1 cellular context compared by ENCODE assay signal in the genomic region with DNA sequence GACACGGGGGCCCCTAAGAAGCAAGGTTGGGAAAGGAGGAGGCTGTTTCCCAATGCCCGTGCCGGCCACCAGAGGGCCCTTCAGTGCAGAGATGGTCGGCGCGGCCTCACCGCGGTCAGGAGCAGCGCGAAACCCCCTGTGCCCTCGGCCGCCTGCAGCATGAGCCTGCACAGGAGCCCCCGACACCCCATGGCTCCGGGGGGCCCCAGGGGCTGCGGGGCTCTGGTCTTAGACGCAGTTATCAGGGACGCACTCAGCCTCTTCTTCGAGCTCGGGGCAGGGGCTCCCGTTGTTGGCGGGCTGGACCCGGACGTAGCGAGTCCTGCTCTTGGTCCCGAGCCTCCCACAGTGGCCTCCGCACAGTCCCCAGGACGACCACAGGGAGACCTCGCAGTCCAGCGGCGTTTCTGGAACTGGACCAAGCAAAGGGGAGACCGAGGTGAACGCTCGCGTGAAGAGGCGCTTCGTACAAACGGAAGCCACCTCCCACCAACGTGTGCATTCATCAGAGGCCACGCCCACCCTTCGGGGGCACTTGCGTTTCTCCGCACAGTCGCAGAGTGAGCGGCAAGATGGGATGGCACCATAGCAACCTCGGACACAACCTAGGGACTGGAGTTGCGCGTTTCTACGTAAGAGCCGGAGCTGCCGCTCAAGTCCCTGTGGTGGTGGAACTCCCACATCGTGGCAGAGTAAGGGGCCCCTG.
A peak's percentile ranks its signal among the peaks of the same experiment; 100 is the strongest.
TF ChIP-seq lines count a peak whose summit lies in the region.

No MANE protein-coding gene starts in this region.

TF ChIP-seq in HepG2, 621 proteins besides CTCF, POLR2A, EP300 and RAD21 (continued from another document and continues in another):
- TF ChIP-seq ZNF333 (CRISPR knock-in tag; IDR thresholded peaks at IDR 0.05; ENCODE audit: borderline replicate concordance) = no peak
- TF ChIP-seq, protein P1, sequence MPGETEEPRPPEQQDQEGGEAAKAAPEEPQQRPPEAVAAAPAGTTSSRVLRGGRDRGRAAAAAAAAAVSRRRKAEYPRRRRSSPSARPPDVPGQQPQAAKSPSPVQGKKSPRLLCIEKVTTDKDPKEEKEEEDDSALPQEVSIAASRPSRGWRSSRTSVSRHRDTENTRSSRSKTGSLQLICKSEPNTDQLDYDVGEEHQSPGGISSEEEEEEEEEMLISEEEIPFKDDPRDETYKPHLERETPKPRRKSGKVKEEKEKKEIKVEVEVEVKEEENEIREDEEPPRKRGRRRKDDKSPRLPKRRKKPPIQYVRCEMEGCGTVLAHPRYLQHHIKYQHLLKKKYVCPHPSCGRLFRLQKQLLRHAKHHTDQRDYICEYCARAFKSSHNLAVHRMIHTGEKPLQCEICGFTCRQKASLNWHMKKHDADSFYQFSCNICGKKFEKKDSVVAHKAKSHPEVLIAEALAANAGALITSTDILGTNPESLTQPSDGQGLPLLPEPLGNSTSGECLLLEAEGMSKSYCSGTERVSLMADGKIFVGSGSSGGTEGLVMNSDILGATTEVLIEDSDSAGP (CRISPR knock-in tag; IDR thresholded peaks at IDR 0.05; ENCODE audit: borderline replicate concordance) = peak; percentile 64; the same call in 1 of the 2 replicates
- no peak for TF ChIP-seq MEF2D (CRISPR knock-in tag; IDR thresholded peaks at IDR 0.05)
- TF ChIP-seq, protein P2, sequence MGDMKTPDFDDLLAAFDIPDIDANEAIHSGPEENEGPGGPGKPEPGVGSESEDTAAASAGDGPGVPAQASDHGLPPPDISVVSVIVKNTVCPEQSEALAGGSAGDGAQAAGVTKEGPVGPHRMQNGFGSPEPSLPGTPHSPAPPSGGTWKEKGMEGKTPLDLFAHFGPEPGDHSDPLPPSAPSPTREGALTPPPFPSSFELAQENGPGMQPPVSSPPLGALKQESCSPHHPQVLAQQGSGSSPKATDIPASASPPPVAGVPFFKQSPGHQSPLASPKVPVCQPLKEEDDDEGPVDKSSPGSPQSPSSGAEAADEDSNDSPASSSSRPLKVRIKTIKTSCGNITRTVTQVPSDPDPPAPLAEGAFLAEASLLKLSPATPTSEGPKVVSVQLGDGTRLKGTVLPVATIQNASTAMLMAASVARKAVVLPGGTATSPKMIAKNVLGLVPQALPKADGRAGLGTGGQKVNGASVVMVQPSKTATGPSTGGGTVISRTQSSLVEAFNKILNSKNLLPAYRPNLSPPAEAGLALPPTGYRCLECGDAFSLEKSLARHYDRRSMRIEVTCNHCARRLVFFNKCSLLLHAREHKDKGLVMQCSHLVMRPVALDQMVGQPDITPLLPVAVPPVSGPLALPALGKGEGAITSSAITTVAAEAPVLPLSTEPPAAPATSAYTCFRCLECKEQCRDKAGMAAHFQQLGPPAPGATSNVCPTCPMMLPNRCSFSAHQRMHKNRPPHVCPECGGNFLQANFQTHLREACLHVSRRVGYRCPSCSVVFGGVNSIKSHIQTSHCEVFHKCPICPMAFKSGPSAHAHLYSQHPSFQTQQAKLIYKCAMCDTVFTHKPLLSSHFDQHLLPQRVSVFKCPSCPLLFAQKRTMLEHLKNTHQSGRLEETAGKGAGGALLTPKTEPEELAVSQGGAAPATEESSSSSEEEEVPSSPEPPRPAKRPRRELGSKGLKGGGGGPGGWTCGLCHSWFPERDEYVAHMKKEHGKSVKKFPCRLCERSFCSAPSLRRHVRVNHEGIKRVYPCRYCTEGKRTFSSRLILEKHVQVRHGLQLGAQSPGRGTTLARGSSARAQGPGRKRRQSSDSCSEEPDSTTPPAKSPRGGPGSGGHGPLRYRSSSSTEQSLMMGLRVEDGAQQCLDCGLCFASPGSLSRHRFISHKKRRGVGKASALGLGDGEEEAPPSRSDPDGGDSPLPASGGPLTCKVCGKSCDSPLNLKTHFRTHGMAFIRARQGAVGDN (CRISPR knock-in tag; IDR thresholded peaks at IDR 0.05) = peak; percentile 70
- TF ChIP-seq ZNF446 (CRISPR knock-in tag; IDR thresholded peaks at IDR 0.05) = no peak
- TF ChIP-seq, protein P3, sequence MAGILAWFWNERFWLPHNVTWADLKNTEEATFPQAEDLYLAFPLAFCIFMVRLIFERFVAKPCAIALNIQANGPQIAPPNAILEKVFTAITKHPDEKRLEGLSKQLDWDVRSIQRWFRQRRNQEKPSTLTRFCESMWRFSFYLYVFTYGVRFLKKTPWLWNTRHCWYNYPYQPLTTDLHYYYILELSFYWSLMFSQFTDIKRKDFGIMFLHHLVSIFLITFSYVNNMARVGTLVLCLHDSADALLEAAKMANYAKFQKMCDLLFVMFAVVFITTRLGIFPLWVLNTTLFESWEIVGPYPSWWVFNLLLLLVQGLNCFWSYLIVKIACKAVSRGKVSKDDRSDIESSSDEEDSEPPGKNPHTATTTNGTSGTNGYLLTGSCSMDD (CRISPR knock-in tag; IDR thresholded peaks at IDR 0.05) = no peak
- TF ChIP-seq SAP130 (CRISPR knock-in tag; IDR thresholded peaks at IDR 0.05; ENCODE audit: low read depth) = peak; percentile 19; the same call in 1 of the 2 replicates
- TF ChIP-seq CEBPB (IDR thresholded peaks at IDR 0.05; ENCODE audit: borderline replicate concordance, low read depth, low read length) = peak; percentile 1; the same call in 1 of the 2 replicates
- TF ChIP-seq ZNF33B (CRISPR knock-in tag; IDR thresholded peaks at IDR 0.05) = 0 out of 2 replicates have a peak, but pooled peaks have one; percentile 41
- TF ChIP-seq ZBTB3 (CRISPR knock-in tag; IDR thresholded peaks at IDR 0.05; ENCODE audit: borderline replicate concordance, low read depth) = no peak
- TF ChIP-seq ZNF451 (CRISPR knock-in tag; IDR thresholded peaks at IDR 0.05) = no peak
- no peak for TF ChIP-seq ZNF224 (CRISPR knock-in tag; IDR thresholded peaks at IDR 0.05)
- no peak for TF ChIP-seq ASH2L (IDR thresholded peaks at IDR 0.05; ENCODE audit: insufficient read length, low read depth, low read length)
- no peak for TF ChIP-seq SP5 (CRISPR knock-in tag; IDR thresholded peaks at IDR 0.05; ENCODE audit: borderline replicate concordance, low read depth)
- TF ChIP-seq GABPB1 (CRISPR knock-in tag; IDR thresholded peaks at IDR 0.05) = peak; percentile 47; the same call in 1 of the 2 replicates
- TF ChIP-seq, protein P4, sequence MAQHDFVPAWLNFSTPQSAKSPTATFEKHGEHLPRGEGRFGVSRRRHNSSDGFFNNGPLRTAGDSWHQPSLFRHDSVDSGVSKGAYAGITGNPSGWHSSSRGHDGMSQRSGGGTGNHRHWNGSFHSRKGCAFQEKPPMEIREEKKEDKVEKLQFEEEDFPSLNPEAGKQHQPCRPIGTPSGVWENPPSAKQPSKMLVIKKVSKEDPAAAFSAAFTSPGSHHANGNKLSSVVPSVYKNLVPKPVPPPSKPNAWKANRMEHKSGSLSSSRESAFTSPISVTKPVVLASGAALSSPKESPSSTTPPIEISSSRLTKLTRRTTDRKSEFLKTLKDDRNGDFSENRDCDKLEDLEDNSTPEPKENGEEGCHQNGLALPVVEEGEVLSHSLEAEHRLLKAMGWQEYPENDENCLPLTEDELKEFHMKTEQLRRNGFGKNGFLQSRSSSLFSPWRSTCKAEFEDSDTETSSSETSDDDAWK (CRISPR knock-in tag; IDR thresholded peaks at IDR 0.05) = no peak
- TF ChIP-seq PCBP2 (optimal IDR thresholded peaks at IDR 0.05; ENCODE audit: low read depth, low read length, poor library complexity, severe bottlenecking) = no peak
- TF ChIP-seq, protein P5, sequence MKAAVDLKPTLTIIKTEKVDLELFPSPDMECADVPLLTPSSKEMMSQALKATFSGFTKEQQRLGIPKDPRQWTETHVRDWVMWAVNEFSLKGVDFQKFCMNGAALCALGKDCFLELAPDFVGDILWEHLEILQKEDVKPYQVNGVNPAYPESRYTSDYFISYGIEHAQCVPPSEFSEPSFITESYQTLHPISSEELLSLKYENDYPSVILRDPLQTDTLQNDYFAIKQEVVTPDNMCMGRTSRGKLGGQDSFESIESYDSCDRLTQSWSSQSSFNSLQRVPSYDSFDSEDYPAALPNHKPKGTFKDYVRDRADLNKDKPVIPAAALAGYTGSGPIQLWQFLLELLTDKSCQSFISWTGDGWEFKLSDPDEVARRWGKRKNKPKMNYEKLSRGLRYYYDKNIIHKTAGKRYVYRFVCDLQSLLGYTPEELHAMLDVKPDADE (CRISPR knock-in tag; IDR thresholded peaks at IDR 0.05) = no peak
- no peak for TF ChIP-seq NCOA5 (CRISPR knock-in tag; IDR thresholded peaks at IDR 0.05)
- TF ChIP-seq SCMH1 (CRISPR knock-in tag; IDR thresholded peaks at IDR 0.05; ENCODE audit: borderline replicate concordance) = no peak
- no peak for TF ChIP-seq ZNF207 (IDR thresholded peaks at IDR 0.05; ENCODE audit: borderline replicate concordance)
- TF ChIP-seq ZNF775 (CRISPR knock-in tag; IDR thresholded peaks at IDR 0.05; ENCODE audit: borderline replicate concordance) = no peak
- TF ChIP-seq ZNF660 (CRISPR knock-in tag; IDR thresholded peaks at IDR 0.05; ENCODE audit: borderline replicate concordance, low read depth) = no peak
- TF ChIP-seq RXRB (CRISPR knock-in tag; IDR thresholded peaks at IDR 0.05; ENCODE audit: borderline replicate concordance) = no peak
- TF ChIP-seq, protein P6, sequence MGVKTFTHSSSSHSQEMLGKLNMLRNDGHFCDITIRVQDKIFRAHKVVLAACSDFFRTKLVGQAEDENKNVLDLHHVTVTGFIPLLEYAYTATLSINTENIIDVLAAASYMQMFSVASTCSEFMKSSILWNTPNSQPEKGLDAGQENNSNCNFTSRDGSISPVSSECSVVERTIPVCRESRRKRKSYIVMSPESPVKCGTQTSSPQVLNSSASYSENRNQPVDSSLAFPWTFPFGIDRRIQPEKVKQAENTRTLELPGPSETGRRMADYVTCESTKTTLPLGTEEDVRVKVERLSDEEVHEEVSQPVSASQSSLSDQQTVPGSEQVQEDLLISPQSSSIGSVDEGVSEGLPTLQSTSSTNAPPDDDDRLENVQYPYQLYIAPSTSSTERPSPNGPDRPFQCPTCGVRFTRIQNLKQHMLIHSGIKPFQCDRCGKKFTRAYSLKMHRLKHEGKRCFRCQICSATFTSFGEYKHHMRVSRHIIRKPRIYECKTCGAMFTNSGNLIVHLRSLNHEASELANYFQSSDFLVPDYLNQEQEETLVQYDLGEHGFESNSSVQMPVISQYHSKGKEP (CRISPR knock-in tag; IDR thresholded peaks at IDR 0.05) = no peak
- TF ChIP-seq, protein P7, sequence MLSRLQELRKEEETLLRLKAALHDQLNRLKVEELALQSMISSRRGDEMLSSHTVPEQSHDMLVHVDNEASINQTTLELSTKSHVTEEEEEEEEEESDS (CRISPR knock-in tag; IDR thresholded peaks at IDR 0.05; ENCODE audit: borderline replicate concordance) = no peak
- no peak for TF ChIP-seq CHD2 (IDR thresholded peaks at IDR 0.05; ENCODE audit: low read depth, low read length)
- TF ChIP-seq ATF1 (CRISPR knock-in tag; IDR thresholded peaks at IDR 0.05) = no peak
- TF ChIP-seq MEIS1 (CRISPR knock-in tag; IDR thresholded peaks at IDR 0.05; ENCODE audit: borderline replicate concordance) = no peak
- no peak for TF ChIP-seq ZNF567 (CRISPR knock-in tag; IDR thresholded peaks at IDR 0.05; ENCODE audit: borderline replicate concordance)
- TF ChIP-seq, protein P8, sequence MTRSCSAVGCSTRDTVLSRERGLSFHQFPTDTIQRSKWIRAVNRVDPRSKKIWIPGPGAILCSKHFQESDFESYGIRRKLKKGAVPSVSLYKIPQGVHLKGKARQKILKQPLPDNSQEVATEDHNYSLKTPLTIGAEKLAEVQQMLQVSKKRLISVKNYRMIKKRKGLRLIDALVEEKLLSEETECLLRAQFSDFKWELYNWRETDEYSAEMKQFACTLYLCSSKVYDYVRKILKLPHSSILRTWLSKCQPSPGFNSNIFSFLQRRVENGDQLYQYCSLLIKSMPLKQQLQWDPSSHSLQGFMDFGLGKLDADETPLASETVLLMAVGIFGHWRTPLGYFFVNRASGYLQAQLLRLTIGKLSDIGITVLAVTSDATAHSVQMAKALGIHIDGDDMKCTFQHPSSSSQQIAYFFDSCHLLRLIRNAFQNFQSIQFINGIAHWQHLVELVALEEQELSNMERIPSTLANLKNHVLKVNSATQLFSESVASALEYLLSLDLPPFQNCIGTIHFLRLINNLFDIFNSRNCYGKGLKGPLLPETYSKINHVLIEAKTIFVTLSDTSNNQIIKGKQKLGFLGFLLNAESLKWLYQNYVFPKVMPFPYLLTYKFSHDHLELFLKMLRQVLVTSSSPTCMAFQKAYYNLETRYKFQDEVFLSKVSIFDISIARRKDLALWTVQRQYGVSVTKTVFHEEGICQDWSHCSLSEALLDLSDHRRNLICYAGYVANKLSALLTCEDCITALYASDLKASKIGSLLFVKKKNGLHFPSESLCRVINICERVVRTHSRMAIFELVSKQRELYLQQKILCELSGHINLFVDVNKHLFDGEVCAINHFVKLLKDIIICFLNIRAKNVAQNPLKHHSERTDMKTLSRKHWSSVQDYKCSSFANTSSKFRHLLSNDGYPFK (CRISPR knock-in tag; IDR thresholded peaks at IDR 0.05; ENCODE audit: borderline replicate concordance) = no peak
- no peak for TF ChIP-seq SSRP1 (CRISPR knock-in tag; IDR thresholded peaks at IDR 0.05)
- TF ChIP-seq HMG20B (CRISPR knock-in tag; conservative IDR thresholded peaks at IDR 0.05) = no peak
- TF ChIP-seq, protein P9, sequence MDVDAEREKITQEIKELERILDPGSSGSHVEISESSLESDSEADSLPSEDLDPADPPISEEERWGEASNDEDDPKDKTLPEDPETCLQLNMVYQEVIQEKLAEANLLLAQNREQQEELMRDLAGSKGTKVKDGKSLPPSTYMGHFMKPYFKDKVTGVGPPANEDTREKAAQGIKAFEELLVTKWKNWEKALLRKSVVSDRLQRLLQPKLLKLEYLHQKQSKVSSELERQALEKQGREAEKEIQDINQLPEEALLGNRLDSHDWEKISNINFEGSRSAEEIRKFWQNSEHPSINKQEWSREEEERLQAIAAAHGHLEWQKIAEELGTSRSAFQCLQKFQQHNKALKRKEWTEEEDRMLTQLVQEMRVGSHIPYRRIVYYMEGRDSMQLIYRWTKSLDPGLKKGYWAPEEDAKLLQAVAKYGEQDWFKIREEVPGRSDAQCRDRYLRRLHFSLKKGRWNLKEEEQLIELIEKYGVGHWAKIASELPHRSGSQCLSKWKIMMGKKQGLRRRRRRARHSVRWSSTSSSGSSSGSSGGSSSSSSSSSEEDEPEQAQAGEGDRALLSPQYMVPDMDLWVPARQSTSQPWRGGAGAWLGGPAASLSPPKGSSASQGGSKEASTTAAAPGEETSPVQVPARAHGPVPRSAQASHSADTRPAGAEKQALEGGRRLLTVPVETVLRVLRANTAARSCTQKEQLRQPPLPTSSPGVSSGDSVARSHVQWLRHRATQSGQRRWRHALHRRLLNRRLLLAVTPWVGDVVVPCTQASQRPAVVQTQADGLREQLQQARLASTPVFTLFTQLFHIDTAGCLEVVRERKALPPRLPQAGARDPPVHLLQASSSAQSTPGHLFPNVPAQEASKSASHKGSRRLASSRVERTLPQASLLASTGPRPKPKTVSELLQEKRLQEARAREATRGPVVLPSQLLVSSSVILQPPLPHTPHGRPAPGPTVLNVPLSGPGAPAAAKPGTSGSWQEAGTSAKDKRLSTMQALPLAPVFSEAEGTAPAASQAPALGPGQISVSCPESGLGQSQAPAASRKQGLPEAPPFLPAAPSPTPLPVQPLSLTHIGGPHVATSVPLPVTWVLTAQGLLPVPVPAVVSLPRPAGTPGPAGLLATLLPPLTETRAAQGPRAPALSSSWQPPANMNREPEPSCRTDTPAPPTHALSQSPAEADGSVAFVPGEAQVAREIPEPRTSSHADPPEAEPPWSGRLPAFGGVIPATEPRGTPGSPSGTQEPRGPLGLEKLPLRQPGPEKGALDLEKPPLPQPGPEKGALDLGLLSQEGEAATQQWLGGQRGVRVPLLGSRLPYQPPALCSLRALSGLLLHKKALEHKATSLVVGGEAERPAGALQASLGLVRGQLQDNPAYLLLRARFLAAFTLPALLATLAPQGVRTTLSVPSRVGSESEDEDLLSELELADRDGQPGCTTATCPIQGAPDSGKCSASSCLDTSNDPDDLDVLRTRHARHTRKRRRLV (CRISPR knock-in tag; IDR thresholded peaks at IDR 0.05) = no peak
- no peak for TF ChIP-seq ZSCAN20 (CRISPR knock-in tag; IDR thresholded peaks at IDR 0.05; ENCODE audit: borderline replicate concordance)
- no peak for TF ChIP-seq ZNF674 (CRISPR knock-in tag; IDR thresholded peaks at IDR 0.05; ENCODE audit: low read depth)
- TF ChIP-seq ZNF792 (CRISPR knock-in tag; IDR thresholded peaks at IDR 0.05) = 0 out of 2 replicates have a peak, but pooled peaks have one; percentile 20
